ENCODE assay signal across 25 cellular contexts in genomic region chr2:238979636-238980035, GRCh38.
"Had no signal": no experiment of that assay in that cellular context is flagged by ENCODE, and none has a peak within 500 bp of the region (broad histone marks: within the 10 kb centered on the region; RNA-seq: fewer than 3 reads in every experiment).

No MANE protein-coding gene starts in this region.

- H3K4me2 ChIP-seq: neural progenitor cell had no signal

- ATAC-seq: effector memory CD8-positive, alpha-beta T cell; gastrocnemius medialis; left cardiac atrium; left lung; mucosa of descending colon; stimulated activated effector memory CD8-positive, alpha-beta T cell treated with anti-CD3 and anti-CD28 coated beads, Interleukin-12 subunit alpha, Interleukin-12 subunit beta, amount 100 ng/mL, for 72 hours had no signal

- H3K27ac Mint-ChIP-seq: mesothelial cell of epicardium; nephron; neural progenitor cell; stimulated activated effector memory CD8-positive, alpha-beta T cell treated with anti-CD3 and anti-CD28 coated beads, Interleukin-12 subunit alpha, Interleukin-12 subunit beta, amount 100 ng/mL, for 72 hours; type B pancreatic cell had no signal

- DNase-seq: cortex of kidney; effector memory CD8-positive, alpha-beta T cell; erythroblast; esophagus squamous epithelium; gastrocnemius medialis; head of caudate nucleus; left cardiac atrium; left lung; mesenchymal stem cell; mucosa of descending colon; naive B cell; sigmoid colon; stimulated activated CD4-positive, alpha-beta T cell treated with anti-CD3 and anti-CD28 coated beads, Interleukin-2, amount 100 ng/mL, for 24 hours; stimulated activated CD4-positive, alpha-beta T cell treated with anti-CD3 and anti-CD28 coated beads, Interleukin-4, amount 100 ng/mL, for 24 hours; stimulated activated naive CD4-positive, alpha-beta T cell treated with Interleukin-2 at 50 U/mL for 16 hours; substantia nigra; testis; tibial artery had no signal

- H3K4me1 Mint-ChIP-seq: mesothelial cell of epicardium; naive B cell; neural progenitor cell; stimulated activated effector memory CD8-positive, alpha-beta T cell treated with anti-CD3 and anti-CD28 coated beads, Interleukin-12 subunit alpha, Interleukin-12 subunit beta, amount 100 ng/mL, for 72 hours had no signal

- H3K9me3 ChIP-seq: esophagus squamous epithelium, gastrocnemius medialis, mucosa of descending colon, prostate gland, sigmoid colon, testis, tibial artery had no signal

- H3K4me3 ChIP-seq: esophagus squamous epithelium, gastrocnemius medialis, left lung, mucosa of descending colon, neural progenitor cell, prostate gland, right atrium auricular region, sigmoid colon, testis, tibial artery had no signal

- H3K27me3 ChIP-seq: gastrocnemius medialis, neural progenitor cell, right atrium auricular region, sigmoid colon, testis, tibial artery had no signal

- H3K36me3 ChIP-seq: esophagus squamous epithelium, gastrocnemius medialis, left lung, neural progenitor cell, prostate gland, right atrium auricular region, sigmoid colon, tibial artery had no signal

- H3K4me3 Mint-ChIP-seq: effector memory CD8-positive, alpha-beta T cell; mesothelial cell of epicardium; naive B cell; nephron; neural progenitor cell; stimulated activated effector memory CD8-positive, alpha-beta T cell treated with anti-CD3 and anti-CD28 coated beads, Interleukin-12 subunit alpha, Interleukin-12 subunit beta, amount 100 ng/mL, for 72 hours; type B pancreatic cell had no signal

- H3K4me1 ChIP-seq: gastrocnemius medialis, left lung, neural progenitor cell, prostate gland, right atrium auricular region, testis had no signal

- H3K36me3 Mint-ChIP-seq: neural progenitor cell; stimulated activated effector memory CD8-positive, alpha-beta T cell treated with anti-CD3 and anti-CD28 coated beads, Interleukin-12 subunit alpha, Interleukin-12 subunit beta, amount 100 ng/mL, for 72 hours; type B pancreatic cell had no signal

- H3K27ac ChIP-seq: esophagus squamous epithelium, gastrocnemius medialis, left lung, neural progenitor cell, prostate gland, right atrium auricular region, sigmoid colon, testis, tibial artery had no signal

- H2AFZ ChIP-seq: neural progenitor cell had no signal

- H3K9ac ChIP-seq: neural progenitor cell had no signal
